Comparison of ENCODE assay signal across 13 cellular contexts in the genomic region with DNA sequence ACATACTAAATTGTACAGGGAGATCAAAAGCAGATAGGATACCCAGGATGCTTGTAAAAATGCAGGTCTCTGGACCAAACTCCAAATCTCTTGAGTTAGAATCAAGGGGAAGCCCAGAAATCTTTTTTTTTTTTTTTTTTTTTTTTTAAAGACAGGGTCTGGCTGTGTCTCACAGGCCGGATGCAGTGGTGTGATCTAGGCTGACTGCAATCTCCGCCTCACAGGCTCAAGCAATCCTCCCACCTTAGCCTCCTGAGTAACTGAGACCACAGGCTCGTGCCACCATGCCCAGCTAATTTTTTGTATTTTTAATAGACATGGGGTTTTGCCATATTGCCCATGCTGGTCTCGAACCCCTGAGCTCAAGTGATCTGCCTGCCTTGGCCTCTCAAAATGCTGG.
"Had no signal": no experiment of that assay in that cellular context is flagged by ENCODE, and none has a peak within 500 bp of the region (broad histone marks: within the 10 kb centered on the region; RNA-seq: fewer than 3 reads in every experiment).

No MANE protein-coding gene starts in this region.

- H3K9me3 Mint-ChIP-seq: memory B cell; T-helper 1 cell treated with Interleukin-12 subunit alpha and Interleukin-12 subunit beta and Interleukin-4 antibody, amounts not matched to agents 30 μg/mL and 1 μg/mL, for 36 hours had no signal

- H3K4me1 Mint-ChIP-seq: memory B cell, nephron progenitor cell had no signal

- H3K27ac Mint-ChIP-seq: memory B cell; nephron progenitor cell; T-helper 1 cell treated with Interleukin-12 subunit alpha and Interleukin-12 subunit beta and Interleukin-4 antibody, amounts not matched to agents 30 μg/mL and 1 μg/mL, for 36 hours had no signal

- ATAC-seq: heart left ventricle, left lung, psoas muscle, SK-N-SH treated with all-trans-retinoic acid at 6 μM for 48 hours had no signal

- H3K36me3 Mint-ChIP-seq: memory B cell had no signal

- DNase-seq: activated CD4-positive, alpha-beta T cell treated with anti-CD3 and anti-CD28 coated beads, Interleukin-2, amount 50 U/mL, for 48 hours; activated CD4-positive, CD25-positive, alpha-beta regulatory T cell; activated gamma-delta T cell treated with Interleukin-2 at 50 U/mL for 16 hours; colonic mucosa; effector CD4-positive, alpha-beta T cell; heart left ventricle; left lung; nephron progenitor cell; psoas muscle; stimulated activated CD4-positive, alpha-beta T cell treated with anti-CD3 and anti-CD28 coated beads, Interleukin-4, amount 100 ng/mL, for 24 hours had no signal

- H3K4me3 Mint-ChIP-seq: memory B cell; nephron progenitor cell; T-helper 1 cell treated with Interleukin-12 subunit alpha and Interleukin-12 subunit beta and Interleukin-4 antibody, amounts not matched to agents 30 μg/mL and 1 μg/mL, for 36 hours had no signal
